ENCODE assay signal across 1 cellular context in the genomic region with DNA sequence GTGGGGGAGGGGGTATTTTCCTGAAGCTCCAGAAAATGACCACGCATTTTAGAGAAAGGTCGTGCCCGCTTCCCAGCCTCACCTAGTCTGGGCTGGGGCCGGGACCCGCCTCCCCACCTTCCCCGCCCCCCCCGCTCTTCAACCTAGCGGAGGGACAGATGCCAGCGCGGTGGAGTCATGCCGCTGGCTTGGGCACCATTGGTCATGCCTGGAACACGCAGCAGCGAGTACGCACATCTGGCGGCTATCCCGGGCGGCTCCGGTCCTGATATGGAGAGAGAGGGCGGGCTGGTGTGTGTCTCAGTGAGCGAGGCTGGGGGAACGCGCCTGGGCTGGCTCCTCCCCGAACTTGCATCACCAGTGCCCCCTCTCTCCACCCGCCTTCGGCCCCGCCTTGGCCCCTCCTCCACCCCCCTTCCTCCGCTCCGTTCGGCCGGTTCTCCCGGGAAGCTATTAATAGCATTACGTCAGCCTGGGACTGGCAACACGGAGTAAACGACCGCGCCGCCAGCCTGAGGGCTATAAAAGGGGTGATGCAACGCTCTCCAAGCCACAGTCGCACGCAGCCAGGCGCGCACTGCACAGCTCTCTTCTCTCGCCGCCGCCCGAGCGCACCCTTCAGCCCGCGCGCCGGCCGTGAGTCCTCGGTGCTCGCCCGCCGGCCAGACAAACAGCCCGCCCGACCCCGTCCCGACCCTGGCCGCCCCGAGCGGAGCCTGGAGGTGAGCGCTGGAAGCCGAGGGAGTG.
A peak's percentile ranks its signal among the peaks of the same experiment; 100 is the strongest.
TF ChIP-seq lines count a peak whose summit lies in the region.

A gene with protein sequence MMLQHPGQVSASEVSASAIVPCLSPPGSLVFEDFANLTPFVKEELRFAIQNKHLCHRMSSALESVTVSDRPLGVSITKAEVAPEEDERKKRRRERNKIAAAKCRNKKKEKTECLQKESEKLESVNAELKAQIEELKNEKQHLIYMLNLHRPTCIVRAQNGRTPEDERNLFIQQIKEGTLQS (plus strand): TSS at position 553 of the 747 bp plus-strand sequence. CDS start 6,261 bp downstream, outside the sequence.

TF ChIP-seq in HepG2, 621 proteins besides CTCF, POLR2A, EP300 and RAD21 (continued from another document and continues in another):
- TF ChIP-seq, protein P1, sequence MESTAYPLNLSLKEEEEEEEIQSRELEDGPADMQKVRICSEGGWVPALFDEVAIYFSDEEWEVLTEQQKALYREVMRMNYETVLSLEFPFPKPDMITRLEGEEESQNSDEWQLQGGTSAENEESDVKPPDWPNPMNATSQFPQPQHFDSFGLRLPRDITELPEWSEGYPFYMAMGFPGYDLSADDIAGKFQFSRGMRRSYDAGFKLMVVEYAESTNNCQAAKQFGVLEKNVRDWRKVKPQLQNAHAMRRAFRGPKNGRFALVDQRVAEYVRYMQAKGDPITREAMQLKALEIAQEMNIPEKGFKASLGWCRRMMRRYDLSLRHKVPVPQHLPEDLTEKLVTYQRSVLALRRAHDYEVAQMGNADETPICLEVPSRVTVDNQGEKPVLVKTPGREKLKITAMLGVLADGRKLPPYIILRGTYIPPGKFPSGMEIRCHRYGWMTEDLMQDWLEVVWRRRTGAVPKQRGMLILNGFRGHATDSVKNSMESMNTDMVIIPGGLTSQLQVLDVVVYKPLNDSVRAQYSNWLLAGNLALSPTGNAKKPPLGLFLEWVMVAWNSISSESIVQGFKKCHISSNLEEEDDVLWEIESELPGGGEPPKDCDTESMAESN (CRISPR knock-in tag; conservative IDR thresholded peaks at IDR 0.05), result peak; percentile 96
- TF ChIP-seq, protein P2, sequence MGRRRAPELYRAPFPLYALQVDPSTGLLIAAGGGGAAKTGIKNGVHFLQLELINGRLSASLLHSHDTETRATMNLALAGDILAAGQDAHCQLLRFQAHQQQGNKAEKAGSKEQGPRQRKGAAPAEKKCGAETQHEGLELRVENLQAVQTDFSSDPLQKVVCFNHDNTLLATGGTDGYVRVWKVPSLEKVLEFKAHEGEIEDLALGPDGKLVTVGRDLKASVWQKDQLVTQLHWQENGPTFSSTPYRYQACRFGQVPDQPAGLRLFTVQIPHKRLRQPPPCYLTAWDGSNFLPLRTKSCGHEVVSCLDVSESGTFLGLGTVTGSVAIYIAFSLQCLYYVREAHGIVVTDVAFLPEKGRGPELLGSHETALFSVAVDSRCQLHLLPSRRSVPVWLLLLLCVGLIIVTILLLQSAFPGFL (CRISPR knock-in tag; IDR thresholded peaks at IDR 0.05), result no peak
- TF ChIP-seq ELF4 (CRISPR knock-in tag; IDR thresholded peaks at IDR 0.05; ENCODE audit: borderline replicate concordance) (no peak), LCORL (IDR thresholded peaks at IDR 0.05) (no peak), LCORL (CRISPR knock-in tag; IDR thresholded peaks at IDR 0.05) (peak; percentile 70; the same call in 1 of the 2 replicates), IKZF4 (CRISPR knock-in tag; IDR thresholded peaks at IDR 0.05; ENCODE audit: borderline replicate concordance, low read depth, not compliant biosample characterization) (no peak), NRL (CRISPR knock-in tag; IDR thresholded peaks at IDR 0.05; ENCODE audit: borderline replicate concordance) (peak; percentile 51; the same call in 1 of the 2 replicates), MLLT10 (CRISPR knock-in tag; IDR thresholded peaks at IDR 0.05) (no peak), POLR2AphosphoS2 (IDR thresholded peaks at IDR 0.05; ENCODE audit: low read depth, low read length) (peak; percentile 95), ZSCAN21 (CRISPR knock-in tag; IDR thresholded peaks at IDR 0.05; ENCODE audit: borderline replicate concordance) (no peak), MIER3 (CRISPR knock-in tag; IDR thresholded peaks at IDR 0.05; ENCODE audit: borderline replicate concordance) (peak; percentile 44; the same call in 1 of the 2 replicates), ZNF879 (CRISPR knock-in tag; IDR thresholded peaks at IDR 0.05) (0 out of 2 replicates have a peak, but pooled peaks have one; percentile 44), ZNF629 (CRISPR knock-in tag; conservative IDR thresholded peaks at IDR 0.05) (no peak), SUZ12 (IDR thresholded peaks at IDR 0.05; ENCODE audit: low read depth, low read length) (no peak), FLYWCH1 (CRISPR knock-in tag; IDR thresholded peaks at IDR 0.05) (peak; percentile 70; the same call in 1 of the 2 replicates), ZNF441 (CRISPR knock-in tag; IDR thresholded peaks at IDR 0.05; ENCODE audit: borderline replicate concordance) (peak; percentile 63; the same call in 1 of the 2 replicates), ZNF317 (CRISPR knock-in tag; IDR thresholded peaks at IDR 0.05) (peak; percentile 78; the same call in 1 of the 2 replicates), CREM (IDR thresholded peaks at IDR 0.05) (peak; percentile 62; the same call in 1 of the 2 replicates), CREM (CRISPR knock-in tag; IDR thresholded peaks at IDR 0.05) (no peak), CHD2 (IDR thresholded peaks at IDR 0.05; ENCODE audit: low read depth, low read length) (no peak), MED8 (CRISPR knock-in tag; IDR thresholded peaks at IDR 0.05; ENCODE audit: insufficient replicate concordance) (peak; percentile 73), IRF2 (CRISPR knock-in tag; IDR thresholded peaks at IDR 0.05) (peak; percentile 83), ZNF792 (CRISPR knock-in tag; IDR thresholded peaks at IDR 0.05) (peak; percentile 62; the same call in 1 of the 2 replicates), FOSL2 (CRISPR knock-in tag; IDR thresholded peaks at IDR 0.05) (peak; percentile 76), HNRNPLL (IDR thresholded peaks at IDR 0.05; ENCODE audit: low read depth, low read length, poor library complexity, severe bottlenecking) (peak; percentile 70), ZBTB20 (CRISPR knock-in tag; IDR thresholded peaks at IDR 0.05; ENCODE audit: borderline replicate concordance, low read depth) (peak; percentile 19; the same call in 1 of the 2 replicates), MED13 (CRISPR knock-in tag; IDR thresholded peaks at IDR 0.05) (0 out of 2 replicates have a peak, but pooled peaks have one; percentile 69), PRPF4 (IDR thresholded peaks at IDR 0.05; ENCODE audit: low read depth, low read length, poor library complexity, severe bottlenecking) (no peak), ZSCAN29 (CRISPR knock-in tag; conservative IDR thresholded peaks at IDR 0.05) (no peak; the same call in 1 of the 2 replicates), ZNF746 (CRISPR knock-in tag; IDR thresholded peaks at IDR 0.05) (peak; percentile 97), ZNF292 (CRISPR knock-in tag; IDR thresholded peaks at IDR 0.05; ENCODE audit: borderline replicate concordance, low read depth) (no peak)
- TF ChIP-seq, protein P3, sequence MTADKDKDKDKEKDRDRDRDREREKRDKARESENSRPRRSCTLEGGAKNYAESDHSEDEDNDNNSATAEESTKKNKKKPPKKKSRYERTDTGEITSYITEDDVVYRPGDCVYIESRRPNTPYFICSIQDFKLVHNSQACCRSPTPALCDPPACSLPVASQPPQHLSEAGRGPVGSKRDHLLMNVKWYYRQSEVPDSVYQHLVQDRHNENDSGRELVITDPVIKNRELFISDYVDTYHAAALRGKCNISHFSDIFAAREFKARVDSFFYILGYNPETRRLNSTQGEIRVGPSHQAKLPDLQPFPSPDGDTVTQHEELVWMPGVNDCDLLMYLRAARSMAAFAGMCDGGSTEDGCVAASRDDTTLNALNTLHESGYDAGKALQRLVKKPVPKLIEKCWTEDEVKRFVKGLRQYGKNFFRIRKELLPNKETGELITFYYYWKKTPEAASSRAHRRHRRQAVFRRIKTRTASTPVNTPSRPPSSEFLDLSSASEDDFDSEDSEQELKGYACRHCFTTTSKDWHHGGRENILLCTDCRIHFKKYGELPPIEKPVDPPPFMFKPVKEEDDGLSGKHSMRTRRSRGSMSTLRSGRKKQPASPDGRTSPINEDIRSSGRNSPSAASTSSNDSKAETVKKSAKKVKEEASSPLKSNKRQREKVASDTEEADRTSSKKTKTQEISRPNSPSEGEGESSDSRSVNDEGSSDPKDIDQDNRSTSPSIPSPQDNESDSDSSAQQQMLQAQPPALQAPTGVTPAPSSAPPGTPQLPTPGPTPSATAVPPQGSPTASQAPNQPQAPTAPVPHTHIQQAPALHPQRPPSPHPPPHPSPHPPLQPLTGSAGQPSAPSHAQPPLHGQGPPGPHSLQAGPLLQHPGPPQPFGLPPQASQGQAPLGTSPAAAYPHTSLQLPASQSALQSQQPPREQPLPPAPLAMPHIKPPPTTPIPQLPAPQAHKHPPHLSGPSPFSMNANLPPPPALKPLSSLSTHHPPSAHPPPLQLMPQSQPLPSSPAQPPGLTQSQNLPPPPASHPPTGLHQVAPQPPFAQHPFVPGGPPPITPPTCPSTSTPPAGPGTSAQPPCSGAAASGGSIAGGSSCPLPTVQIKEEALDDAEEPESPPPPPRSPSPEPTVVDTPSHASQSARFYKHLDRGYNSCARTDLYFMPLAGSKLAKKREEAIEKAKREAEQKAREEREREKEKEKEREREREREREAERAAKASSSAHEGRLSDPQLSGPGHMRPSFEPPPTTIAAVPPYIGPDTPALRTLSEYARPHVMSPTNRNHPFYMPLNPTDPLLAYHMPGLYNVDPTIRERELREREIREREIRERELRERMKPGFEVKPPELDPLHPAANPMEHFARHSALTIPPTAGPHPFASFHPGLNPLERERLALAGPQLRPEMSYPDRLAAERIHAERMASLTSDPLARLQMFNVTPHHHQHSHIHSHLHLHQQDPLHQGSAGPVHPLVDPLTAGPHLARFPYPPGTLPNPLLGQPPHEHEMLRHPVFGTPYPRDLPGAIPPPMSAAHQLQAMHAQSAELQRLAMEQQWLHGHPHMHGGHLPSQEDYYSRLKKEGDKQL (CRISPR knock-in tag; IDR thresholded peaks at IDR 0.05; ENCODE audit: low read depth), result no peak
- TF ChIP-seq, protein P4, sequence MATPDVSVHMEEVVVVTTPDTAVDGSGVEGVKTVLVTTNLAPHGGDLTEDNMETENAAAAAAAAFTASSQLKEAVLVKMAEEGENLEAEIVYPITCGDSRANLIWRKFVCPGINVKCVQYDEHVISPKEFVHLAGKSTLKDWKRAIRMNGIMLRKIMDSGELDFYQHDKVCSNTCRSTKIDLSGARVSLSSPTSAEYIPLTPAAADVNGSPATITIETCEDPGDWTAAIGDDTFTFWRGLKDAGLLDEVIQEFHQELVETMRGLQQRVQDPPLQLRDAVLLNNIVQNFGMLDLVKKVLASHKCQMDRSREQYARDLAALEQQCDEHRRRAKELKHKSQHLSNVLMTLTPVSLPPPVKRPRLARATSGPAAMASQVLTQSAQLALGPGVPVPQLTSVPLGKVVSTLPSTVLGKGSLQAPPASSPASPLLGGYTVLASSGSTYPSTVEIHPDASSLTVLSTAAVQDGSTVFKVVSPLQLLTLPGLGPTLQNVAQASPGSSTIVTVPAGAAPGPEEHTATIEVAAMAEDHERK (CRISPR knock-in tag; IDR thresholded peaks at IDR 0.05; ENCODE audit: low read depth), result no peak
- TF ChIP-seq, protein P5, sequence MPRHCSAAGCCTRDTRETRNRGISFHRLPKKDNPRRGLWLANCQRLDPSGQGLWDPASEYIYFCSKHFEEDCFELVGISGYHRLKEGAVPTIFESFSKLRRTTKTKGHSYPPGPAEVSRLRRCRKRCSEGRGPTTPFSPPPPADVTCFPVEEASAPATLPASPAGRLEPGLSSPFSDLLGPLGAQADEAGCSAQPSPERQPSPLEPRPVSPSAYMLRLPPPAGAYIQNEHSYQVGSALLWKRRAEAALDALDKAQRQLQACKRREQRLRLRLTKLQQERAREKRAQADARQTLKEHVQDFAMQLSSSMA (CRISPR knock-in tag; IDR thresholded peaks at IDR 0.05), result no peak
- TF ChIP-seq, protein P6, sequence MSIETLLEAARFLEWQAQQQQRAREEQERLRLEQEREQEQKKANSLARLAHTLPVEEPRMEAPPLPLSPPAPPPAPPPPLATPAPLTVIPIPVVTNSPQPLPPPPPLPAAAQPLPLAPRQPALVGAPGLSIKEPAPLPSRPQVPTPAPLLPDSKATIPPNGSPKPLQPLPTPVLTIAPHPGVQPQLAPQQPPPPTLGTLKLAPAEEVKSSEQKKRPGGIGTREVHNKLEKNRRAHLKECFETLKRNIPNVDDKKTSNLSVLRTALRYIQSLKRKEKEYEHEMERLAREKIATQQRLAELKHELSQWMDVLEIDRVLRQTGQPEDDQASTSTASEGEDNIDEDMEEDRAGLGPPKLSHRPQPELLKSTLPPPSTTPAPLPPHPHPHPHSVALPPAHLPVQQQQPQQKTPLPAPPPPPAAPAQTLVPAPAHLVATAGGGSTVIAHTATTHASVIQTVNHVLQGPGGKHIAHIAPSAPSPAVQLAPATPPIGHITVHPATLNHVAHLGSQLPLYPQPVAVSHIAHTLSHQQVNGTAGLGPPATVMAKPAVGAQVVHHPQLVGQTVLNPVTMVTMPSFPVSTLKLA (IDR thresholded peaks at IDR 0.05), result no peak
- TF ChIP-seq, protein P7, sequence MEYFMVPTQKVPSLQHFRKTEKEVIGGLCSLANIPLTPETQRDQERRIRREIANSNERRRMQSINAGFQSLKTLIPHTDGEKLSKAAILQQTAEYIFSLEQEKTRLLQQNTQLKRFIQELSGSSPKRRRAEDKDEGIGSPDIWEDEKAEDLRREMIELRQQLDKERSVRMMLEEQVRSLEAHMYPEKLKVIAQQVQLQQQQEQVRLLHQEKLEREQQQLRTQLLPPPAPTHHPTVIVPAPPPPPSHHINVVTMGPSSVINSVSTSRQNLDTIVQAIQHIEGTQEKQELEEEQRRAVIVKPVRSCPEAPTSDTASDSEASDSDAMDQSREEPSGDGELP (IDR thresholded peaks at IDR 0.05; ENCODE audit: borderline replicate concordance, low read depth), result peak; percentile 59; the same call in 1 of the 2 replicates
- TF ChIP-seq, protein P8, sequence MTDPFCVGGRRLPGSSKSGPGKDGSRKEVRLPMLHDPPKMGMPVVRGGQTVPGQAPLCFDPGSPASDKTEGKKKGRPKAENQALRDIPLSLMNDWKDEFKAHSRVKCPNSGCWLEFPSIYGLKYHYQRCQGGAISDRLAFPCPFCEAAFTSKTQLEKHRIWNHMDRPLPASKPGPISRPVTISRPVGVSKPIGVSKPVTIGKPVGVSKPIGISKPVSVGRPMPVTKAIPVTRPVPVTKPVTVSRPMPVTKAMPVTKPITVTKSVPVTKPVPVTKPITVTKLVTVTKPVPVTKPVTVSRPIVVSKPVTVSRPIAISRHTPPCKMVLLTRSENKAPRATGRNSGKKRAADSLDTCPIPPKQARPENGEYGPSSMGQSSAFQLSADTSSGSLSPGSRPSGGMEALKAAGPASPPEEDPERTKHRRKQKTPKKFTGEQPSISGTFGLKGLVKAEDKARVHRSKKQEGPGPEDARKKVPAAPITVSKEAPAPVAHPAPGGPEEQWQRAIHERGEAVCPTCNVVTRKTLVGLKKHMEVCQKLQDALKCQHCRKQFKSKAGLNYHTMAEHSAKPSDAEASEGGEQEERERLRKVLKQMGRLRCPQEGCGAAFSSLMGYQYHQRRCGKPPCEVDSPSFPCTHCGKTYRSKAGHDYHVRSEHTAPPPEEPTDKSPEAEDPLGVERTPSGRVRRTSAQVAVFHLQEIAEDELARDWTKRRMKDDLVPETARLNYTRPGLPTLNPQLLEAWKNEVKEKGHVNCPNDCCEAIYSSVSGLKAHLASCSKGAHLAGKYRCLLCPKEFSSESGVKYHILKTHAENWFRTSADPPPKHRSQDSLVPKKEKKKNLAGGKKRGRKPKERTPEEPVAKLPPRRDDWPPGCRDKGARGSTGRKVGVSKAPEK (CRISPR knock-in tag; IDR thresholded peaks at IDR 0.05; ENCODE audit: borderline replicate concordance), result no peak
